Comparison of ENCODE assay signal across 16 cellular contexts in the genomic region with DNA sequence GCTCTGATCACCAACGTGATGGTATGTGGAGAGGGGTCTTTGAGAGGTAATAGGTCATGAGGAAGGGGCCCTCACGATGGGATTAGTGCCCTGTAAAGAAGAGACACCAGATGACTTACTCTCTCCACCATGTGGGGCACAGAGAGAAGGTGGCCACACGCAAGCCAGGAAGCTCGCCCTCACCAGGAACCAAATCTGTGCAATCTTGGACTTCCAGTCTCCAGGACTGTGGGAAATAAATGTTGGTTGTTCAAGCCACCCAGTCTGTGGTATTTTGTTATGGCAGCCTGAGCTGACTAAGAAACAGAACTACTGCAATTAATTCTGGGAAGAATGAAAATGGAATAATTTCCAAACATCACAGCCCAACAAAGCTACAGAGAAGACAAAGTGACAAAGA.
"Had no signal": no experiment of that assay in that cellular context is flagged by ENCODE, and none has a peak within 500 bp of the region (broad histone marks: within the 10 kb centered on the region; RNA-seq: fewer than 3 reads in every experiment).

No MANE protein-coding gene starts in this region.

- H3K27me3 ChIP-seq: breast epithelium, heart left ventricle, sigmoid colon had no signal

- DNase-seq: activated CD4-positive, alpha-beta T cell treated with anti-CD3 and anti-CD28 coated beads, Interleukin-2, amount 50 U/mL, for 4 hours; activated effector memory CD4-positive, alpha-beta T cell treated with anti-CD3 and anti-CD28 coated beads, Interleukin-2, amount 50 U/mL, for 16 hours; activated naive CD8-positive, alpha-beta T cell treated with anti-CD3 and anti-CD28 coated beads for 36 hours; activated T-cell treated with anti-CD3 and anti-CD28 coated beads, Interleukin-2, amount 50 U/mL, for 24 hours; dorsolateral prefrontal cortex; heart left ventricle; occipital lobe; psoas muscle; sigmoid colon; stimulated activated CD4-positive, alpha-beta T cell treated with anti-CD3 and anti-CD28 coated beads, Interleukin-4, amount 100 ng/mL, for 24 hours; stimulated activated naive CD8-positive, alpha-beta T cell treated with anti-CD3 and anti-CD28 coated beads, Interleukin-15, amount 100 ng/mL, for 72 hours had no signal

- H3K27ac ChIP-seq: breast epithelium, dorsolateral prefrontal cortex, heart left ventricle, psoas muscle, sigmoid colon, thoracic aorta had no signal

- H3K36me3 ChIP-seq: breast epithelium, heart left ventricle, sigmoid colon, thoracic aorta had no signal

- ATAC-seq: activated CD4-positive, CD25-positive, alpha-beta regulatory T cell treated with anti-CD3 and anti-CD28 coated beads, Interleukin-2, amount 50 U/mL, for 24 hours; esophagus mucosa; heart left ventricle; stimulated activated naive CD8-positive, alpha-beta T cell treated with anti-CD3 and anti-CD28 coated beads, Interleukin-15, amount 100 ng/mL, for 72 hours had no signal

- H3K4me3 Mint-ChIP-seq: activated naive CD8-positive, alpha-beta T cell treated with anti-CD3 and anti-CD28 coated beads for 36 hours; activated T-cell treated with anti-CD3 and anti-CD28 coated beads, Interleukin-2, amount 50 U/mL, for 24 hours; nephron; stimulated activated naive CD8-positive, alpha-beta T cell treated with anti-CD3 and anti-CD28 coated beads, Interleukin-15, amount 100 ng/mL, for 72 hours had no signal

- H3K4me3 ChIP-seq: breast epithelium, dorsolateral prefrontal cortex, heart left ventricle, psoas muscle, sigmoid colon, thoracic aorta had no signal

- H3K4me1 Mint-ChIP-seq: activated naive CD8-positive, alpha-beta T cell treated with anti-CD3 and anti-CD28 coated beads for 36 hours; stimulated activated naive CD8-positive, alpha-beta T cell treated with anti-CD3 and anti-CD28 coated beads, Interleukin-15, amount 100 ng/mL, for 72 hours had no signal

- H3K36me3 Mint-ChIP-seq: activated naive CD8-positive, alpha-beta T cell treated with anti-CD3 and anti-CD28 coated beads for 36 hours had no signal

- H3K27ac Mint-ChIP-seq: activated naive CD8-positive, alpha-beta T cell treated with anti-CD3 and anti-CD28 coated beads for 36 hours; activated T-cell treated with anti-CD3 and anti-CD28 coated beads, Interleukin-2, amount 50 U/mL, for 24 hours; nephron; stimulated activated naive CD8-positive, alpha-beta T cell treated with anti-CD3 and anti-CD28 coated beads, Interleukin-15, amount 100 ng/mL, for 72 hours had no signal

- H3K9me3 ChIP-seq: breast epithelium, psoas muscle, thoracic aorta had no signal

- H3K4me1 ChIP-seq: breast epithelium, heart left ventricle, psoas muscle, sigmoid colon had no signal
